Comparison of ENCODE assay signal across 8 cellular contexts in the genomic region with DNA sequence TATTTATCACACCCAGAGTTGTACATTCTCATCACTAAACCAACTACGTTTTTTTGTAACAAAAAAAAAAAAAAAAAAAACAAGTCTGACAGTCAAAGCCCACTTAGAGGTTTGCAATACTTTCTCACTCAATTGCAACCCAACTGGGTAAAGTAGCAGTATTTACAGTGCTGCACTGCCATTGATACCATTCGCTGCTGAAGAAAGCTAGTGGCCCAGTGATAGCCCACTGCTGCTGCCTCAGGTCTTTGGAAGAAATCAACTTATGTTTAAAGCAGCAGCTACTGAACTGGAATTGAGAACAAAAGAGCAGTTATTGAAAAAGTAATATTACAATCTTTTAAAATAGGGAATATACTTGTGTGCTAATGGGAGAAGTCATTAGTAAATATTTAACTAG. TPM values are rescaled to one million over a fixed set of nuclear protein-coding genes. Genes with fewer than 3 reads are reported as not detected.
DNase-seq lines count a peak whose midpoint lies in the region; ATAC-seq, FAIRE-seq and TF ChIP-seq lines count a peak whose summit lies in the region.

No MANE protein-coding gene starts in this region.

- no peak for ATAC-seq in GM12878
- no peak for ATAC-seq in memory B cell (ENCODE audit: low read depth)
- ATAC-seq in omental fat pad (ENCODE audit: low FRiP score) = no peak
- ATAC-seq in GM19328 (IDR thresholded peaks at IDR 0.05; ENCODE audit: unreplicated experiment) = no peak

- H3K36me3 Mint-ChIP-seq in memory B cell = peaks cover 24% of the 10 kb centered on the region

- H4K20me1 ChIP-seq in GM12878 (ENCODE audit: control insufficient read depth, insufficient read depth) = peaks cover 14% of the 10 kb centered on the region

- POLR2A ChIA-PET in GM12878 (lab: Charles Lee) = interaction anchor here (0.6 to 21.2 kb wide), 13 partner anchors 11 to 268 kb away, joined by 3 to 350 read pairs (median 4); a partner anchor contains a TSS

- no peak for TF ChIP-seq RAD21 in GM12878 (IDR thresholded peaks at IDR 0.05; ENCODE audit: insufficient read depth, low read depth, low read length)

- H3K4me2 ChIP-seq in GM12878 (ENCODE audit: control insufficient read depth, insufficient read depth) = peak overlapping the region; percentile 82

- peaks cover 82% of the 10 kb centered on the region for H3K79me2 ChIP-seq in GM12878 (ENCODE audit: control insufficient read depth, insufficient read depth, low read length)

- TF ChIP-seq POLR2A in GM12878 (IDR thresholded peaks at IDR 0.05; ENCODE audit: low read depth, low read length) = no peak; the same call in 1 of the 2 replicates

- peaks cover 25% of the 10 kb centered on the region for H3K4me1 Mint-ChIP-seq in memory B cell

- in situ Hi-C loops in GM12878 (cut with MboI) = loop anchor here (5.0 kb wide), 1 partner anchor 106 kb away; a partner anchor contains a TSS

- no peaks in the 10 kb centered on the region for H3K27me3 Mint-ChIP-seq in memory B cell

- TF ChIP-seq EP300 in GM12878 (IDR thresholded peaks at IDR 0.05; ENCODE audit: borderline replicate concordance in 1 of 2, control insufficient read depth in 1 of 2, low read depth in 2 of 2, low read length in 2 of 2) = no peak

- no peak overlapping the region for H2AFZ ChIP-seq in GM12878 (ENCODE audit: control insufficient read depth, low read depth, low read length)

- RAD21 ChIA-PET in GM12878 (lab: Charles Lee; ENCODE audit: unreplicated experiment) = interaction anchor here (0.7 to 4.2 kb wide), 14 partner anchors 8 to 181 kb away, joined by 3 to 44 read pairs (median 4); a partner anchor contains a TSS

- CTCF ChIA-PET in GM12878 (lab: Yijun Ruan, JAX) = interaction anchor here (0.6 to 11.1 kb wide), 9 partner anchors 11 to 183 kb away, joined by 3 to 98 read pairs (median 8); a partner anchor contains a TSS

- peak overlapping the region; percentile 76 for H3K4me3 Mint-ChIP-seq in memory B cell

- H3K36me3 ChIP-seq in left ventricle myocardium inferior = peaks cover 42% of the 10 kb centered on the region
- H3K36me3 ChIP-seq in GM12878 (ENCODE audit: control insufficient read depth in 2 of 2, insufficient read depth in 2 of 2, low read length in 1 of 2) = peaks cover 8 to 43% of the 10 kb centered on the region in 2 experiments

- H3K4me3 ChIP-seq in left ventricle myocardium inferior (peak overlapping the region; percentile 99), GM12878 (peak overlapping the region; percentile 100)

- H3K9me3 ChIP-seq in left ventricle myocardium inferior (replicated peaks) (no peaks in the 10 kb centered on the region), GM12878 (replicated peaks; ENCODE audit: control insufficient read depth, insufficient read depth, low read length) (no peaks in the 10 kb centered on the region)

- DNase-seq in left ventricle myocardium inferior (no peak), cardiac septum (ENCODE audit: low spot score) (no peak), GM12878 (ENCODE audit: low read depth, low spot score) (no peak), memory B cell (ENCODE audit: low spot score in 2 of 2) (no peak), middle frontal gyrus (ENCODE audit: extremely low spot score, low spot score) (no peak), omental fat pad (ENCODE audit: low spot score) (no peak)
- DNase-seq in stimulated activated CD8-positive, alpha-beta memory T cell treated with anti-CD3 and anti-CD28 coated beads, Interleukin-4, amount 100 ng/mL, for 48 hours = no peak

- no peak for TF ChIP-seq CTCF in left ventricle myocardium inferior (IDR thresholded peaks at IDR 0.05; ENCODE audit: borderline replicate concordance)
- TF ChIP-seq CTCF in GM12878 (IDR thresholded peaks at IDR 0.05 in 2 of 3, conservative IDR thresholded peaks at IDR 0.05 in 1 of 3; ENCODE audit: control insufficient read depth in 2 of 3, extremely low read depth in 1 of 3, insufficient read depth in 1 of 3, low read depth in 3 of 3, low read length in 3 of 3) = no peak
- no peak for TF ChIP-seq CTCF in omental fat pad (IDR thresholded peaks at IDR 0.05)

- H3K27ac Mint-ChIP-seq in memory B cell = no peak overlapping the region

- no peak for FAIRE-seq in GM12878 (lab: Jason Lieb, UNC)

- BruUV-seq in GM12878 (replicated peaks; lab: Mats Ljungman, UMichigan) = TSS peak; percentile 47

- H3K4me1 ChIP-seq in left ventricle myocardium inferior (peaks cover 91% of the 10 kb centered on the region), GM12878 (ENCODE audit: control insufficient read depth, insufficient read depth, low read length) (peaks cover 3% of the 10 kb centered on the region; the same call in 1 of the 2 replicates)

- WGBS in GM12878 (ENCODE audit: insufficient coverage, insufficient replicate concordance, low lambda C conversion rate, missing lambda C conversion rate) = 2% methylated on average over 2 of the region's 2 CpGs

- SMC1A ChIA-PET in GM12878 (lab: Charles Lee; ENCODE audit: uncharacterized antibody, unreplicated experiment) = interaction anchor here (0.6 to 18.4 kb wide), 23 partner anchors 9 to 550 kb away, joined by 3 to 360 read pairs (median 4); a partner anchor contains a TSS

- H3K27ac ChIP-seq in left ventricle myocardium inferior (replicated peaks) (peak overlapping the region; percentile 100), GM12878 (ENCODE audit: control insufficient read depth, insufficient read depth) (no peak overlapping the region)

- H3K9me3 Mint-ChIP-seq in memory B cell = no peaks in the 10 kb centered on the region

- H3K27me3 ChIP-seq in left ventricle myocardium inferior (ENCODE audit: low read depth) = no peaks in the 10 kb centered on the region
- no peaks in the 10 kb centered on the region for H3K27me3 ChIP-seq in GM12878 (replicated peaks in 1 of 2; ENCODE audit: control insufficient read depth in 2 of 2, insufficient read depth in 2 of 2, low read length in 1 of 2)

- intact Hi-C loops in left ventricle myocardium inferior (cut with micrococcal nuclease) (loop anchor here (2.0 to 10.0 kb wide), 2 partner anchors 109 to 183 kb away; no protein-coding TSS in a partner anchor), cardiac septum (cut with DNase I) (loop anchor here (5.0 kb wide), 1 partner anchor 56 kb away; no protein-coding TSS in a partner anchor), GM12878 (cut with micrococcal nuclease; ENCODE audit: unreplicated experiment) (loop anchor here (2.0 kb wide), 1 partner anchor 59 kb away; no protein-coding TSS in a partner anchor)

- peak overlapping the region; percentile 100 for H3K9ac ChIP-seq in GM12878 (ENCODE audit: control insufficient read depth, insufficient read depth, low read length)

TF ChIP-seq in GM12878, 131 proteins besides CTCF, POLR2A, EP300 and RAD21 (continues in another document):
- no peak for TF ChIP-seq ZZZ3 (IDR thresholded peaks at IDR 0.05; ENCODE audit: control insufficient read depth, insufficient read length, low read depth)

RNA-seq across cellular contexts. Expression of a gene that starts 2.7 kb away (rescaled TPM):
- 167 TPM for total RNA-seq in left ventricle myocardium inferior
- total RNA-seq in cardiac septum = 192 TPM
- 817 and 826 TPM in 2 replicates for total RNA-seq in GM12878 (2013; cell fraction: nucleolus; rRNA removed)
- total RNA-seq in GM12878 (2014; rRNA removed) = 377 and 402 TPM in 2 replicates
- total RNA-seq in GM12878 (2014; rRNA removed; fragmentation: Illumina TruSeq; extraction: Trizol) = 443 and 460 TPM in 2 replicates
- total RNA-seq in GM12878 (2021) = 431 and 461 TPM in 2 replicates
- 171 TPM for polyA plus RNA-seq in GM12878 (2011; ENCODE audit: low read depth)
- polyA plus RNA-seq in GM12878 (2011; rRNA removed) = 327 and 513 TPM in 2 replicates
- 120 TPM in 2 replicates for polyA plus RNA-seq in GM12878 (2011; cell fraction: cytosol; rRNA removed)
- 211 and 351 TPM in 2 replicates for polyA plus RNA-seq in GM12878 (2011; cell fraction: nucleus; rRNA removed)
- 234 TPM in 2 replicates for polyA plus RNA-seq in GM12878 (2012)
- polyA plus RNA-seq in GM12878 (2014; fragmentation: Illumina TruSeq; extraction: Trizol) = 569 and 704 TPM in 2 replicates
- polyA plus RNA-seq in GM12878 (2014; fragmentation: Nextera tagmentation; extraction: Ambion mirVana) = 100 to 1,000 TPM; 163 to 201 TPM
- 331 and 358 TPM in 2 replicates for polyA plus RNA-seq in GM12878 (2014; rRNA removed)
- polyA plus RNA-seq in GM12878 (2016; fragmentation: Nextera tagmentation; extraction: Ambion mirVana) = 100 to 1,000 TPM; 439 to 514 TPM
- 237 and 306 TPM in 2 replicates for polyA minus RNA-seq in GM12878 (2011; rRNA and poly(A)+ RNA removed)
- polyA minus RNA-seq in GM12878 (2011; cell fraction: cytosol; rRNA and poly(A)+ RNA removed) = 125 and 176 TPM in 2 replicates
- 88.7 and 155 TPM in 2 replicates for polyA minus RNA-seq in GM12878 (2011; cell fraction: nucleus; rRNA and poly(A)+ RNA removed)
- 100 to 1,000 TPM; 325 to 565 (median 451) TPM for total RNA-seq in omental fat pad

RNA-seq across cellular contexts. Expression of a gene that starts 26.2 kb away (rescaled TPM):
- total RNA-seq in left ventricle myocardium inferior (68.8 TPM), cardiac septum (83.7 TPM), GM12878 (2014; rRNA removed) (22.8 and 25.9 TPM in 2 replicates), GM12878 (2014; rRNA removed; fragmentation: Illumina TruSeq; extraction: Trizol) (31.6 and 40.4 TPM in 2 replicates), GM12878 (2021) (22.1 and 28.4 TPM in 2 replicates), omental fat pad (10 to 100 TPM; 19.4 to 43.2 (median 24.1) TPM)
- 28.5 and 29.0 TPM in 2 replicates for total RNA-seq in GM12878 (2013; cell fraction: nucleolus; rRNA removed)
- 11.9 TPM for polyA plus RNA-seq in GM12878 (2011; ENCODE audit: low read depth)
- polyA plus RNA-seq in GM12878 (2011; rRNA removed) (36.7 and 75.5 TPM in 2 replicates), GM12878 (2014; fragmentation: Illumina TruSeq; extraction: Trizol) (54.4 and 54.9 TPM in 2 replicates), GM12878 (2014; fragmentation: Nextera tagmentation; extraction: Ambion mirVana) (10 to 100 TPM; 91.9 to 95.3 TPM), GM12878 (2014; rRNA removed) (38.0 and 51.0 TPM in 2 replicates), GM12878 (2016; fragmentation: Nextera tagmentation; extraction: Ambion mirVana) (100 to 1,000 TPM; 112 TPM)
- polyA plus RNA-seq in GM12878 (2011; cell fraction: cytosol; rRNA removed) = 12.9 and 14.4 TPM in 2 replicates
- polyA plus RNA-seq in GM12878 (2011; cell fraction: nucleus; rRNA removed) = 17.8 and 18.8 TPM in 2 replicates
- 35.9 and 36.7 TPM in 2 replicates for polyA plus RNA-seq in GM12878 (2012)
- 8.3 and 11.3 TPM in 2 replicates for polyA minus RNA-seq in GM12878 (2011; rRNA and poly(A)+ RNA removed)
- polyA minus RNA-seq in GM12878 (2011; cell fraction: cytosol; rRNA and poly(A)+ RNA removed) = 2.5 and 3.8 TPM in 2 replicates
- polyA minus RNA-seq in GM12878 (2011; cell fraction: nucleus; rRNA and poly(A)+ RNA removed) = 16.2 and 22.1 TPM in 2 replicates
